In genomic region chr17:385836-386144, GRCh38 we compare ENCODE assay signal across 8 cellular contexts. TPM values are rescaled to one million over a fixed set of nuclear protein-coding genes. Genes with fewer than 3 reads are reported as not detected.
A peak's percentile ranks its signal among the peaks of the same experiment; 100 is the strongest.
DNase-seq lines count a peak whose midpoint lies in the region; ATAC-seq and TF ChIP-seq lines count a peak whose summit lies in the region.

No MANE protein-coding gene starts in this region.

- intact Hi-C loops in upper lobe of right lung (cut with DNase I), result no loop called here

- peaks cover 15% of the 10 kb centered on the region for H3K4me1 Mint-ChIP-seq in activated T-cell treated with anti-CD3 and anti-CD28 coated beads, Interleukin-2, amount 50 U/mL, for 4 hours (ENCODE audit: low read depth)
- H3K4me1 Mint-ChIP-seq in activated T-cell treated with anti-CD3 and anti-CD28 coated beads, Interleukin-2, amount 50 U/mL, for 72 hours (ENCODE audit: low read depth), result peaks cover 18% of the 10 kb centered on the region

- peak; percentile 55 to 67 for ATAC-seq in activated T-cell treated with anti-CD3 and anti-CD28 coated beads, Interleukin-2, amount 50 U/mL, for 4 hours
- ATAC-seq in activated T-cell treated with anti-CD3 and anti-CD28 coated beads, Interleukin-2, amount 50 U/mL, for 72 hours (replicated peaks in 1 of 2), result no peak
- ATAC-seq in RWPE2 (ENCODE audit: low read depth) (peak; percentile 36; the same call in 2 of the 3 replicates), upper lobe of right lung (no peak)

- no peaks in the 10 kb centered on the region for H3K36me3 Mint-ChIP-seq in activated T-cell treated with anti-CD3 and anti-CD28 coated beads, Interleukin-2, amount 50 U/mL, for 4 hours (ENCODE audit: insufficient read depth)
- peaks cover 0 to 1% of the 10 kb centered on the region in 2 donors for H3K36me3 Mint-ChIP-seq in activated T-cell treated with anti-CD3 and anti-CD28 coated beads, Interleukin-2, amount 50 U/mL, for 72 hours (ENCODE audit: insufficient read depth in 2 of 2)

- TF ChIP-seq CTCF in RWPE2 (IDR thresholded peaks at IDR 0.05; ENCODE audit: poor library complexity, severe bottlenecking) (no peak), kidney epithelial cell (IDR thresholded peaks at IDR 0.05; ENCODE audit: insufficient read depth, low read length, poor library complexity, severe bottlenecking) (no peak), upper lobe of right lung (IDR thresholded peaks at IDR 0.05) (no peak)

- H3K27ac Mint-ChIP-seq in activated T-cell treated with anti-CD3 and anti-CD28 coated beads, Interleukin-2, amount 50 U/mL, for 72 hours, result no peak overlapping the region

- no peak overlapping the region for H3K4me3 Mint-ChIP-seq in activated T-cell treated with anti-CD3 and anti-CD28 coated beads, Interleukin-2, amount 50 U/mL, for 4 hours
- H3K4me3 Mint-ChIP-seq in activated T-cell treated with anti-CD3 and anti-CD28 coated beads, Interleukin-2, amount 50 U/mL, for 72 hours, result no peak overlapping the region

- peak overlapping the region; percentile 45 for H3K4me3 ChIP-seq in RWPE2 (ENCODE audit: severe bottlenecking)
- peak overlapping the region; percentile 35 for H3K4me3 ChIP-seq in kidney epithelial cell (ENCODE audit: low read depth, low read length)
- peak overlapping the region; percentile 52 for H3K4me3 ChIP-seq in upper lobe of right lung

- DNase-seq in activated T-cell treated with anti-CD3 and anti-CD28 coated beads, Interleukin-2, amount 50 U/mL, for 4 hours, result no peak
- DNase-seq in activated T-cell treated with anti-CD3 and anti-CD28 coated beads, Interleukin-2, amount 50 U/mL, for 72 hours, result no peak
- DNase-seq in RWPE2 (ENCODE audit: low spot score), result no peak
- no peak for DNase-seq in kidney epithelial cell (ENCODE audit: low read depth)
- no peak for DNase-seq in upper lobe of right lung
- no peak for DNase-seq in T-helper 2 cell
- DNase-seq in SHP77 treated with DMSO at 0.1 percent for 48 hours (lab: John Stamatoyannopoulos, UW), result no peak
- no peak for DNase-seq in COLO829 (ENCODE audit: low spot score)

- H3K27me3 ChIP-seq in RWPE2 (ENCODE audit: insufficient read depth, poor library complexity, severe bottlenecking), result peaks cover 5% of the 10 kb centered on the region
- no peaks in the 10 kb centered on the region for H3K27me3 ChIP-seq in kidney epithelial cell (ENCODE audit: control insufficient read depth, insufficient read depth, low read length)
- H3K27me3 ChIP-seq in upper lobe of right lung, result no peaks in the 10 kb centered on the region

- no peaks in the 10 kb centered on the region for H3K9me3 Mint-ChIP-seq in activated T-cell treated with anti-CD3 and anti-CD28 coated beads, Interleukin-2, amount 50 U/mL, for 4 hours
- peaks cover 2 to 3% of the 10 kb centered on the region in 2 donors for H3K9me3 Mint-ChIP-seq in activated T-cell treated with anti-CD3 and anti-CD28 coated beads, Interleukin-2, amount 50 U/mL, for 72 hours

- no peaks in the 10 kb centered on the region for H3K4me1 ChIP-seq in RWPE2 (ENCODE audit: insufficient read depth, poor library complexity, severe bottlenecking)
- peaks cover 12% of the 10 kb centered on the region for H3K4me1 ChIP-seq in upper lobe of right lung

- H3K9me3 ChIP-seq in RWPE2 (ENCODE audit: severe bottlenecking) (no peaks in the 10 kb centered on the region), upper lobe of right lung (no peaks in the 10 kb centered on the region)

- H3K27ac ChIP-seq in RWPE2 (ENCODE audit: poor library complexity, severe bottlenecking) (no peak overlapping the region), upper lobe of right lung (peak overlapping the region; percentile 70)

- H3K27me3 Mint-ChIP-seq in activated T-cell treated with anti-CD3 and anti-CD28 coated beads, Interleukin-2, amount 50 U/mL, for 4 hours (ENCODE audit: low read depth), result peaks cover 3% of the 10 kb centered on the region
- H3K27me3 Mint-ChIP-seq in activated T-cell treated with anti-CD3 and anti-CD28 coated beads, Interleukin-2, amount 50 U/mL, for 72 hours (ENCODE audit: low read depth), result peaks cover 27% of the 10 kb centered on the region

- H3K36me3 ChIP-seq in RWPE2 (ENCODE audit: low read depth), result no peaks in the 10 kb centered on the region
- no peaks in the 10 kb centered on the region for H3K36me3 ChIP-seq in kidney epithelial cell (ENCODE audit: control insufficient read depth, insufficient read depth, low read length)
- no peaks in the 10 kb centered on the region for H3K36me3 ChIP-seq in upper lobe of right lung

RNA-seq across cellular contexts. Expression of gene RPH3AL, which starts 33.2 kb away (rescaled TPM):
- 1 to 10 TPM; 1.3 to 2.2 (median 1.9) TPM for total RNA-seq in activated T-cell treated with anti-CD3 and anti-CD28 coated beads, Interleukin-2, amount 50 U/mL, for 4 hours
- 1 to 10 TPM; 3.5 to 7.2 TPM for total RNA-seq in activated T-cell treated with anti-CD3 and anti-CD28 coated beads, Interleukin-2, amount 50 U/mL, for 72 hours
- 15.1 and 22.4 TPM in 2 replicates for total RNA-seq in kidney epithelial cell
- 33.3 TPM for total RNA-seq in upper lobe of right lung

RNA-seq across cellular contexts. Expression of gene RFLNB, which starts 59.9 kb away (rescaled TPM):
- 10 to 100 TPM; 12.4 to 23.1 (median 15.7) TPM for total RNA-seq in activated T-cell treated with anti-CD3 and anti-CD28 coated beads, Interleukin-2, amount 50 U/mL, for 4 hours
- total RNA-seq in activated T-cell treated with anti-CD3 and anti-CD28 coated beads, Interleukin-2, amount 50 U/mL, for 72 hours, result 100 to 1,000 TPM in 1 of 2 donors, 10 to 100 TPM in 1; 89.1 to 103 TPM
- 32.5 and 34.2 TPM in 2 replicates for total RNA-seq in kidney epithelial cell
- 31.0 TPM for total RNA-seq in upper lobe of right lung

Comparison
In these comparisons a context has a peak if more than half of its experiments do, and no peak if none do; other contexts are left out.
1. ATAC-seq: peak in activated T-cell treated with anti-CD3 and anti-CD28 coated beads, Interleukin-2, amount 50 U/mL, for 4 hours (2 of 2) and RWPE2 (single experiment); none in activated T-cell treated with anti-CD3 and anti-CD28 coated beads, Interleukin-2, amount 50 U/mL, for 72 hours (0 of 2) and upper lobe of right lung (single experiment).
2. Peak in every context shown above with its lines, with median percentiles within 50 percentile points of each other: H3K4me3 ChIP-seq.